2 cellular contexts compared by ENCODE assay signal in genomic region chr3:122112754-122113153, GRCh38.
TF ChIP-seq lines count a peak whose summit lies in the region.

No MANE protein-coding gene starts in this region.

TF ChIP-seq in HEK293, 187 proteins besides CTCF, POLR2A, EP300 and RAD21:
- no peak for TF ChIP-seq ZNF423 (tag by site-specific recombination; IDR thresholded peaks at IDR 0.05)
- TF ChIP-seq ZNF654 (tag by site-specific recombination; IDR thresholded peaks at IDR 0.05; ENCODE audit: low read depth): 0 out of 2 replicates have a peak, but pooled peaks have one; percentile 3
- TF ChIP-seq ZNF585B (tag by site-specific recombination; IDR thresholded peaks at IDR 0.05): no peak

TF ChIP-seq in GM12878, 131 proteins besides CTCF, POLR2A, EP300 and RAD21:
- TF ChIP-seq KLF5 (IDR thresholded peaks at IDR 0.05; ENCODE audit: partially characterized antibody): no peak
- TF ChIP-seq MLLT1 (IDR thresholded peaks at IDR 0.05): no peak
- no peak for TF ChIP-seq CEBPB (IDR thresholded peaks at IDR 0.05; ENCODE audit: borderline replicate concordance in 1 of 2, low read depth in 2 of 2, low read length in 2 of 2)
- no peak for TF ChIP-seq USF1 (IDR thresholded peaks at IDR 0.05; ENCODE audit: borderline replicate concordance, extremely low read length, insufficient read depth, low read depth, low read length)
- no peak for TF ChIP-seq KAT2A (conservative IDR thresholded peaks at IDR 0.05; ENCODE audit: control insufficient read depth, low read depth, low read length)
- no peak for TF ChIP-seq MTA3 (IDR thresholded peaks at IDR 0.05; ENCODE audit: borderline replicate concordance, low read length)
- TF ChIP-seq ATF2 (IDR thresholded peaks at IDR 0.05; ENCODE audit: low read length): no peak
- TF ChIP-seq WRNIP1 (IDR thresholded peaks at IDR 0.05; ENCODE audit: borderline replicate concordance, low read depth, low read length): no peak
- TF ChIP-seq SPI1 (IDR thresholded peaks at IDR 0.05; ENCODE audit: borderline replicate concordance, insufficient read depth, low read depth, low read length): no peak
- TF ChIP-seq PKNOX1 (IDR thresholded peaks at IDR 0.05): no peak
- TF ChIP-seq HDAC6 (IDR thresholded peaks at IDR 0.05; ENCODE audit: unreplicated experiment): no peak
- no peak for TF ChIP-seq ZNF384 (IDR thresholded peaks at IDR 0.05; ENCODE audit: borderline replicate concordance, low read depth, low read length)
- no peak for TF ChIP-seq NFXL1 (IDR thresholded peaks at IDR 0.05; ENCODE audit: borderline replicate concordance)
- TF ChIP-seq ZZZ3 (IDR thresholded peaks at IDR 0.05; ENCODE audit: control insufficient read depth, insufficient read length, low read depth): no peak
- no peak for TF ChIP-seq DPF2 (IDR thresholded peaks at IDR 0.05)
- no peak for TF ChIP-seq PAX8 (IDR thresholded peaks at IDR 0.05)
- TF ChIP-seq FOXK2 (IDR thresholded peaks at IDR 0.05): no peak
- no peak for TF ChIP-seq TCF7 (IDR thresholded peaks at IDR 0.05; ENCODE audit: borderline replicate concordance)
